Comparison of ENCODE assay signal across 14 cellular contexts in the genomic region with DNA sequence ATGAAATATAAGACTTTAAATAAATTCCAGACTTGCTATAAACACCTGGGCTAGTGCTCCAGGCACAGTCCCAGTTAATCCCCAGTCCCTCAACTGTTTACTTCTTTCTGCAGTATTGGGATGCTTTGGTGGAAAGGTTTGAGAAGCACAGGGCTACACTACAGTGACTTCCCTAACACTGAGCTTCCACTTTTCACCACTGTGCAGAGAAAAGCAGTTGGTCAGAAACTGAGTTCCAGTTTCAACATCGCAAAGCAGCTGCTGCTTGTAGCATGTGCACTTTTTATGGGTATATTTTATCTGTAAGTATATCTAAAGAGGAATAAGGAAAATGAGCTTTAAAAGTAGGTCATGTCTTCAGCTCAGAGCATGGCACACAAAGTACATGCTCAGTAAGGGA.
DNase-seq lines count a peak whose midpoint lies in the region; ATAC-seq and TF ChIP-seq lines count a peak whose summit lies in the region.
"Had no signal": no experiment of that assay in that cellular context is flagged by ENCODE, and none has a peak within 500 bp of the region (broad histone marks: within the 10 kb centered on the region; RNA-seq: fewer than 3 reads in every experiment).

No MANE protein-coding gene starts in this region.

- H3K27ac Mint-ChIP-seq in activated naive CD8-positive, alpha-beta T cell treated with anti-CD3 and anti-CD28 coated beads for 36 hours: no peak overlapping the region
- H3K27ac Mint-ChIP-seq: activated CD8-positive, alpha-beta T cell treated with anti-CD3 and anti-CD28 coated beads, Interleukin-2, amount 10 ng/mL, durations not matched to agents 7 days and 5 days had no signal

- no peak for TF ChIP-seq POLR2A in right lobe of liver (IDR thresholded peaks at IDR 0.05)

- intact Hi-C loops in mucosa of descending colon (cut with DNase I, micrococcal nuclease) (no loop called here), right cardiac atrium (cut with DNase I) (no loop called here), PC-9 (cut with micrococcal nuclease; ENCODE audit: unreplicated experiment) (no loop called here), right lobe of liver (cut with DNase I) (no loop called here)

- H3K27me3 ChIP-seq in right cardiac atrium (ENCODE audit: control insufficient read depth, insufficient read depth) (no peaks in the 10 kb centered on the region), PC-9 (ENCODE audit: insufficient read depth, low read depth) (no peaks in the 10 kb centered on the region), right lobe of liver (no peaks in the 10 kb centered on the region)
- H3K27me3 ChIP-seq: adrenal gland, neutrophil had no signal

- no peaks in the 10 kb centered on the region for H4K20me1 ChIP-seq in PC-9 (ENCODE audit: insufficient read depth)

- no peaks in the 10 kb centered on the region for H3K36me3 Mint-ChIP-seq in activated naive CD8-positive, alpha-beta T cell treated with anti-CD3 and anti-CD28 coated beads for 36 hours

- DNase-seq in mucosa of descending colon (no peak), right cardiac atrium (no peak), PC-9 (no peak), right lobe of liver (no peak)
- DNase-seq in activated naive CD8-positive, alpha-beta T cell treated with anti-CD3 and anti-CD28 coated beads for 36 hours: no peak
- DNase-seq: activated CD8-positive, alpha-beta T cell treated with anti-CD3 and anti-CD28 coated beads, Interleukin-2, amount 10 ng/mL, durations not matched to agents 7 days and 5 days; adrenal gland; Caco-2; left ventricle myocardium inferior; NCI-H1694 had no signal

- no peaks in the 10 kb centered on the region for H3K4me1 Mint-ChIP-seq in activated naive CD8-positive, alpha-beta T cell treated with anti-CD3 and anti-CD28 coated beads for 36 hours

- H3K4me2 ChIP-seq in PC-9: no peak overlapping the region

- no peaks in the 10 kb centered on the region for H3K9me3 Mint-ChIP-seq in activated naive CD8-positive, alpha-beta T cell treated with anti-CD3 and anti-CD28 coated beads for 36 hours

- peaks cover 3% of the 10 kb centered on the region for H3K27me3 Mint-ChIP-seq in activated naive CD8-positive, alpha-beta T cell treated with anti-CD3 and anti-CD28 coated beads for 36 hours

- no peak for TF ChIP-seq CTCF in mucosa of descending colon (IDR thresholded peaks at IDR 0.05)
- no peak for TF ChIP-seq CTCF in PC-9 (conservative IDR thresholded peaks at IDR 0.05)
- no peak for TF ChIP-seq CTCF in right lobe of liver (IDR thresholded peaks at IDR 0.05)

- H3K4me1 ChIP-seq in mucosa of descending colon (ENCODE audit: low read depth) (no peaks in the 10 kb centered on the region), right cardiac atrium (ENCODE audit: control insufficient read depth, insufficient read depth, low read length) (no peaks in the 10 kb centered on the region), PC-9 (replicated peaks; ENCODE audit: insufficient read depth) (no peaks in the 10 kb centered on the region), right lobe of liver (no peaks in the 10 kb centered on the region)
- H3K4me1 ChIP-seq: adrenal gland, Caco-2, left ventricle myocardium inferior had no signal

- no peaks in the 10 kb centered on the region for H3K9me3 ChIP-seq in mucosa of descending colon
- H3K9me3 ChIP-seq in right cardiac atrium (ENCODE audit: control insufficient read depth, low read length): no peaks in the 10 kb centered on the region
- no peaks in the 10 kb centered on the region for H3K9me3 ChIP-seq in PC-9 (ENCODE audit: insufficient read depth, low read depth)
- H3K9me3 ChIP-seq in right lobe of liver: no peaks in the 10 kb centered on the region
- H3K9me3 ChIP-seq: adrenal gland, Caco-2, left ventricle myocardium inferior, neutrophil had no signal

- no peaks in the 10 kb centered on the region for H3K9me2 ChIP-seq in PC-9 (ENCODE audit: insufficient read depth)

- H3K4me3 Mint-ChIP-seq in activated naive CD8-positive, alpha-beta T cell treated with anti-CD3 and anti-CD28 coated beads for 36 hours: no peak overlapping the region
- H3K4me3 Mint-ChIP-seq: activated CD8-positive, alpha-beta T cell treated with anti-CD3 and anti-CD28 coated beads, Interleukin-2, amount 10 ng/mL, durations not matched to agents 7 days and 5 days had no signal

- no peaks in the 10 kb centered on the region for H3F3A ChIP-seq in PC-9 (ENCODE audit: insufficient read depth, low read depth)

- BruUV-seq in PC-9 (replicated peaks; lab: Mats Ljungman, UMichigan): no TSS peak

- no peaks in the 10 kb centered on the region for H3K79me2 ChIP-seq in PC-9 (ENCODE audit: low read depth)

- peak; percentile 79 for ATAC-seq in GM18909 (IDR thresholded peaks at IDR 0.05; ENCODE audit: poor library complexity, unreplicated experiment)
- peak; percentile 88 for ATAC-seq in GM21576 (IDR thresholded peaks at IDR 0.05; ENCODE audit: unreplicated experiment)
- ATAC-seq in HG03108 (IDR thresholded peaks at IDR 0.05; ENCODE audit: unreplicated experiment): peak; percentile 70
- ATAC-seq in mucosa of descending colon: peak; percentile 25
- ATAC-seq in right cardiac atrium: no peak
- no peak for ATAC-seq in right lobe of liver
- ATAC-seq: activated CD8-positive, alpha-beta T cell treated with anti-CD3 and anti-CD28 coated beads, Interleukin-2, amount 10 ng/mL, durations not matched to agents 7 days and 5 days had no signal

- POLR2A ChIA-PET in PC-9 (lab: Charles Lee; ENCODE audit: unreplicated experiment): no interaction called here

- H2AFZ ChIP-seq in PC-9: no peak overlapping the region

- H3K36me3 ChIP-seq in mucosa of descending colon (ENCODE audit: low read depth): no peaks in the 10 kb centered on the region
- H3K36me3 ChIP-seq in PC-9 (ENCODE audit: low read depth): no peaks in the 10 kb centered on the region
- H3K36me3 ChIP-seq in right lobe of liver: no peaks in the 10 kb centered on the region
- H3K36me3 ChIP-seq: adrenal gland, left ventricle myocardium inferior, neutrophil had no signal

- WGBS in right cardiac atrium: 90% methylated on average over 1 of the region's 1 CpG
- WGBS in right lobe of liver (ENCODE audit: insufficient coverage, low coverage, low lambda C conversion rate, missing lambda C conversion rate): 50% methylated on average over 1 of the region's 1 CpG

- CTCF ChIA-PET in PC-9 (lab: Charles Lee): no interaction called here

- H3K4me3 ChIP-seq in mucosa of descending colon (no peak overlapping the region), right cardiac atrium (ENCODE audit: low read length) (no peak overlapping the region), PC-9 (no peak overlapping the region), right lobe of liver (no peak overlapping the region)
- H3K4me3 ChIP-seq: adrenal gland, left ventricle myocardium inferior had no signal

- no peak overlapping the region for H3K27ac ChIP-seq in right cardiac atrium (ENCODE audit: low read length)
- H3K27ac ChIP-seq in PC-9: no peak overlapping the region
- no peak overlapping the region for H3K27ac ChIP-seq in right lobe of liver
- H3K27ac ChIP-seq: adrenal gland, left ventricle myocardium inferior, neutrophil had no signal

Comparison
In these comparisons a context has a peak if more than half of its experiments do, and no peak if none do; other contexts are left out.
1. ATAC-seq: peak in GM18909 (single experiment), GM21576 (single experiment), HG03108 (single experiment) and mucosa of descending colon (single experiment); none in right cardiac atrium (0 of 2) and right lobe of liver (0 of 4).